Comparison of ENCODE assay signal across 15 cellular contexts in the genomic region with DNA sequence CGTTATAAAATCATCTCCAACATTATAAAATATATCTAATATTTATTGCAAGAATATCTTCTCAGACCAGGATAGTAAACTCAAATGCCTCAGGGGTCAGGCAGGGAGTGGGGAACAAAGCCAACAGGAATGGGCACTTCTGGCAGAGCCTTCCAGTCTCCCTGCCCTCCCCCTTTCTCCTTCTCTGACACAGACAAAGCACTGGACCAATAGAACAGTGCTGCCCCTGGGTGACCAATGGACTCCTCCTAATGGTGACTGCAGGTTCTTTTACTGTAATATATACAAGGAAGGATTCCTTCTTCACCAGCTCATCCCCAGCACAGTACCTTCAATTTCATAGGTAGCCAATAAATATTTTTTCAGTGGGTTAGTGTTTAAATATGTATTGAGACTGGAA. TPM values are rescaled to one million over a fixed set of nuclear protein-coding genes. Genes with fewer than 3 reads are reported as not detected.
DNase-seq lines count a peak whose midpoint lies in the region; ATAC-seq and TF ChIP-seq lines count a peak whose summit lies in the region.
"Had no signal": no experiment of that assay in that cellular context is flagged by ENCODE, and none has a peak within 500 bp of the region (broad histone marks: within the 10 kb centered on the region; RNA-seq: fewer than 3 reads in every experiment).

No MANE protein-coding gene starts in this region.

- H3K27ac ChIP-seq in GM23338 (ENCODE audit: low read depth): no peak overlapping the region
- H3K27ac ChIP-seq in mesendoderm (ENCODE audit: low read depth, low read length): no peak overlapping the region
- H3K27ac ChIP-seq: BLaER1 treated with 17β-estradiol and CSF1 and Interleukin-3, amounts not matched to agents 10 nM and 100 nM had no signal

- no peak overlapping the region for H3K56ac ChIP-seq in mesendoderm (ENCODE audit: low read length)

- 0 out of 2 replicates have a peak, but pooled peaks cover 4% of the 10 kb centered on the region for H3K9me2 ChIP-seq in GM23338 (ENCODE audit: insufficient read depth)

- no peaks in the 10 kb centered on the region for H3K9me3 Mint-ChIP-seq in GM23338

- H3K4me2 ChIP-seq in GM23338: no peak overlapping the region
- no peak overlapping the region for H3K4me2 ChIP-seq in mesendoderm (ENCODE audit: low read length)
- H3K4me2 ChIP-seq: BLaER1 treated with 17β-estradiol and CSF1 and Interleukin-3, amounts not matched to agents 10 nM and 100 nM had no signal

- H3K23ac ChIP-seq in mesendoderm (ENCODE audit: low read length): no peak overlapping the region

- H3K79me2 ChIP-seq in GM23338 (replicated peaks; ENCODE audit: insufficient read depth) (no peaks in the 10 kb centered on the region), mesendoderm (ENCODE audit: control insufficient read depth, insufficient read depth, low read length) (no peaks in the 10 kb centered on the region)

- no peak overlapping the region for H3K4ac ChIP-seq in mesendoderm (ENCODE audit: low read depth, low read length)

- no peak overlapping the region for H2AFZ ChIP-seq in GM23338

- peaks cover 11% of the 10 kb centered on the region; the same call in 2 of the 3 replicates for H3K4me1 Mint-ChIP-seq in GM23338

- no peak overlapping the region for H4K5ac ChIP-seq in mesendoderm (ENCODE audit: low read length)

- no peak overlapping the region for H3K18ac ChIP-seq in mesendoderm (ENCODE audit: low read length)

- H3K4me1 ChIP-seq in GM23338 (ENCODE audit: insufficient read depth) (peaks cover 7% of the 10 kb centered on the region), mesendoderm (ENCODE audit: control insufficient read depth, low read depth, low read length) (no peaks in the 10 kb centered on the region)

- H3F3A ChIP-seq in GM23338 (replicated peaks; ENCODE audit: low read depth): no peaks in the 10 kb centered on the region

- peak; percentile 8 for DNase-seq in NCI-H146 (lab: John Stamatoyannopoulos, UW)
- no peak for DNase-seq in NCI-H146 treated with DMSO at 0.1 percent for 48 hours (lab: John Stamatoyannopoulos, UW; ENCODE audit: unreplicated experiment)
- peak; percentile 27 for DNase-seq in GM23338 (ENCODE audit: low spot score)
- peak; percentile 26 for DNase-seq in SK-N-DZ (ENCODE audit: low spot score)
- peak; percentile 46 for DNase-seq in mesendoderm
- no peak for DNase-seq in Kasumi-1 (lab: John Stamatoyannopoulos, UW)
- DNase-seq in NCI-H2029 treated with DMSO at 0.1 percent for 48 hours (lab: John Stamatoyannopoulos, UW): no peak
- DNase-seq in NCI-H524 treated with DMSO at 0.1 percent for 48 hours (lab: John Stamatoyannopoulos, UW): no peak
- DNase-seq: H7, Karpas-422, NCI-H1417 treated with DMSO at 0.1 percent for 48 hours, NCI-H2081, NCI-H510A, SHP77 had no signal

- no peak overlapping the region for H3K4me3 ChIP-seq in GM23338
- no peak overlapping the region for H3K4me3 ChIP-seq in mesendoderm (ENCODE audit: low read length)
- H3K4me3 ChIP-seq: BLaER1 treated with 17β-estradiol and CSF1 and Interleukin-3, amounts not matched to agents 10 nM and 100 nM had no signal

- no peak overlapping the region for H4K8ac ChIP-seq in mesendoderm (ENCODE audit: low read depth, low read length)

- peak; percentile 76 for ATAC-seq in GM23338

- peaks cover 2% of the 10 kb centered on the region for H3K27me3 Mint-ChIP-seq in GM23338 (ENCODE audit: insufficient read depth, low read depth, poor library complexity)

- no peak overlapping the region for H2BK15ac ChIP-seq in mesendoderm (replicated peaks; ENCODE audit: low read depth)

- no peak overlapping the region for H3K4me3 Mint-ChIP-seq in GM23338

- H3K36me3 Mint-ChIP-seq in GM23338 (ENCODE audit: low read depth): no peaks in the 10 kb centered on the region

- H3K79me1 ChIP-seq in mesendoderm (ENCODE audit: low read length): no peaks in the 10 kb centered on the region

- no peaks in the 10 kb centered on the region for H3K36me3 ChIP-seq in GM23338 (ENCODE audit: insufficient read depth)
- no peaks in the 10 kb centered on the region for H3K36me3 ChIP-seq in mesendoderm (ENCODE audit: control insufficient read depth, insufficient read depth, low read length)
- H3K36me3 ChIP-seq: BLaER1 treated with 17β-estradiol and CSF1 and Interleukin-3, amounts not matched to agents 10 nM and 100 nM had no signal

- no peak overlapping the region for H2BK120ac ChIP-seq in mesendoderm (ENCODE audit: low read depth, low read length)

- no peak overlapping the region for H2AK5ac ChIP-seq in mesendoderm (ENCODE audit: low read length)

- no peaks in the 10 kb centered on the region for H4K20me1 ChIP-seq in GM23338 (replicated peaks; ENCODE audit: insufficient read depth)
- H4K20me1 ChIP-seq: BLaER1 treated with 17β-estradiol and CSF1 and Interleukin-3, amounts not matched to agents 10 nM and 100 nM had no signal

- no peak for TF ChIP-seq CTCF in GM23338 (conservative IDR thresholded peaks at IDR 0.05; ENCODE audit: low read depth in 2 of 2)

- no peak overlapping the region for H2BK5ac ChIP-seq in mesendoderm (ENCODE audit: low read length)

- no peak overlapping the region for H3K9ac ChIP-seq in mesendoderm (ENCODE audit: low read length)
- H3K9ac ChIP-seq: BLaER1 treated with 17β-estradiol and CSF1 and Interleukin-3, amounts not matched to agents 10 nM and 100 nM had no signal

- H3K27ac Mint-ChIP-seq in GM23338: no peak overlapping the region

- H3K27me3 ChIP-seq in GM23338 (ENCODE audit: insufficient read depth) (no peaks in the 10 kb centered on the region), mesendoderm (ENCODE audit: insufficient read depth, low read length, poor library complexity) (no peaks in the 10 kb centered on the region)
- H3K27me3 ChIP-seq: BLaER1 treated with 17β-estradiol and CSF1 and Interleukin-3, amounts not matched to agents 10 nM and 100 nM had no signal

- WGBS in mesendoderm (ENCODE audit: extremely low coverage, insufficient coverage, low lambda C conversion rate): 100% methylated on average over 1 of the region's 1 CpG

TF ChIP-seq in GM23338, 12 proteins besides CTCF, POLR2A, EP300 and RAD21:
- TF ChIP-seq, protein P1, sequence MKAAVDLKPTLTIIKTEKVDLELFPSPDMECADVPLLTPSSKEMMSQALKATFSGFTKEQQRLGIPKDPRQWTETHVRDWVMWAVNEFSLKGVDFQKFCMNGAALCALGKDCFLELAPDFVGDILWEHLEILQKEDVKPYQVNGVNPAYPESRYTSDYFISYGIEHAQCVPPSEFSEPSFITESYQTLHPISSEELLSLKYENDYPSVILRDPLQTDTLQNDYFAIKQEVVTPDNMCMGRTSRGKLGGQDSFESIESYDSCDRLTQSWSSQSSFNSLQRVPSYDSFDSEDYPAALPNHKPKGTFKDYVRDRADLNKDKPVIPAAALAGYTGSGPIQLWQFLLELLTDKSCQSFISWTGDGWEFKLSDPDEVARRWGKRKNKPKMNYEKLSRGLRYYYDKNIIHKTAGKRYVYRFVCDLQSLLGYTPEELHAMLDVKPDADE (IDR thresholded peaks at IDR 0.05): no peak
- TF ChIP-seq NANOG (IDR thresholded peaks at IDR 0.05; ENCODE audit: borderline replicate concordance) (no peak), ZNF331 (CRISPR knock-in tag; IDR thresholded peaks at IDR 0.05; ENCODE audit: low read depth) (no peak)
- TF ChIP-seq, protein P2, sequence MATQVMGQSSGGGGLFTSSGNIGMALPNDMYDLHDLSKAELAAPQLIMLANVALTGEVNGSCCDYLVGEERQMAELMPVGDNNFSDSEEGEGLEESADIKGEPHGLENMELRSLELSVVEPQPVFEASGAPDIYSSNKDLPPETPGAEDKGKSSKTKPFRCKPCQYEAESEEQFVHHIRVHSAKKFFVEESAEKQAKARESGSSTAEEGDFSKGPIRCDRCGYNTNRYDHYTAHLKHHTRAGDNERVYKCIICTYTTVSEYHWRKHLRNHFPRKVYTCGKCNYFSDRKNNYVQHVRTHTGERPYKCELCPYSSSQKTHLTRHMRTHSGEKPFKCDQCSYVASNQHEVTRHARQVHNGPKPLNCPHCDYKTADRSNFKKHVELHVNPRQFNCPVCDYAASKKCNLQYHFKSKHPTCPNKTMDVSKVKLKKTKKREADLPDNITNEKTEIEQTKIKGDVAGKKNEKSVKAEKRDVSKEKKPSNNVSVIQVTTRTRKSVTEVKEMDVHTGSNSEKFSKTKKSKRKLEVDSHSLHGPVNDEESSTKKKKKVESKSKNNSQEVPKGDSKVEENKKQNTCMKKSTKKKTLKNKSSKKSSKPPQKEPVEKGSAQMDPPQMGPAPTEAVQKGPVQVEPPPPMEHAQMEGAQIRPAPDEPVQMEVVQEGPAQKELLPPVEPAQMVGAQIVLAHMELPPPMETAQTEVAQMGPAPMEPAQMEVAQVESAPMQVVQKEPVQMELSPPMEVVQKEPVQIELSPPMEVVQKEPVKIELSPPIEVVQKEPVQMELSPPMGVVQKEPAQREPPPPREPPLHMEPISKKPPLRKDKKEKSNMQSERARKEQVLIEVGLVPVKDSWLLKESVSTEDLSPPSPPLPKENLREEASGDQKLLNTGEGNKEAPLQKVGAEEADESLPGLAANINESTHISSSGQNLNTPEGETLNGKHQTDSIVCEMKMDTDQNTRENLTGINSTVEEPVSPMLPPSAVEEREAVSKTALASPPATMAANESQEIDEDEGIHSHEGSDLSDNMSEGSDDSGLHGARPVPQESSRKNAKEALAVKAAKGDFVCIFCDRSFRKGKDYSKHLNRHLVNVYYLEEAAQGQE (IDR thresholded peaks at IDR 0.05; ENCODE audit: unreplicated experiment): no peak

RNA-seq across cellular contexts. Expression of a gene that starts 31.1 kb away (rescaled TPM):
- 13.7 and 19.6 TPM in 2 replicates for total RNA-seq in GM23338 (2014; rRNA removed; shearing (Covaris generic))
- 6.9 and 7.7 TPM in 2 replicates for polyA plus RNA-seq in GM23338 (2016; fragmentation: Nextera tagmentation; extraction: Ambion mirVana)
- 1.4 and 1.9 TPM in 2 replicates for polyA plus RNA-seq in SK-N-DZ (2014; cell fraction: cytosol; rRNA removed)
- polyA plus RNA-seq in SK-N-DZ (2014; cell fraction: nucleus; rRNA removed): 1.6 and 2.5 TPM in 2 replicates
- polyA plus RNA-seq in mesendoderm (2013, experiment 1 of 2): 3.3 TPM
- polyA plus RNA-seq in mesendoderm (2013, experiment 2 of 2): 3.7 TPM

Comparison
In these comparisons a context has a peak if more than half of its experiments do, and no peak if none do; other contexts are left out.
1. DNase-seq: peak in NCI-H146 (single experiment), GM23338 (single experiment), SK-N-DZ (single experiment) and mesendoderm (single experiment); none in NCI-H146 treated with DMSO at 0.1 percent for 48 hours (single experiment), Kasumi-1 (0 of 2), NCI-H2029 treated with DMSO at 0.1 percent for 48 hours (single experiment) and NCI-H524 treated with DMSO at 0.1 percent for 48 hours (single experiment).